8 cellular contexts compared by ENCODE assay signal in the genomic region with DNA sequence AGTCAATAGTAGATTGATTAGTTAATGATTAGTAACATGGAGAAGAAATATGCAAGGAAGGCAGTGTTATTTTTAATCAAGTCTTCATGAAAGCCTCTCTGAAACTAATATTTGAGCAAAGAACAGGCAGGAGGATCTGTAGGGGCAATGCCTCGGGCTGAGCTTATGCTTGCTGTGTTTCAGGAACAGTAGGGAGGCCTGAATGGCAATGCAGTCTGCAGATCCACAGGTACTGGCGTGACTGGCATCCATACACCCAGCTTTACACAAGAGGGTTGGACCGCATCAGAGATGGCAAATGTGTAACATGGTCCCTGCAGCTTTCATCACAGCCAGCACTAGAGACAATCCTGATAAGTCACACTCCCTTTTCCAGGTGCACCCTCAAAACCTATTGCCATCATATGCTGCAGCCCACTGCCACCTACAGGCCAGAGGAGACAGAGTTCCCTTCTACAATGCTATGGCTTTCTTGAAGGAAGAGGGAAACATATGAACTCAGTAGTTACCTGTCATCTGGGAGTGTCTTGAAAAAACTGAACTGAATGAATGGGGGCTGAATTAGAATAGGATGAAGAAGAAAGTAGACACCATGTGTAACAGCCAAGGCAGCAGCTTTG.
DNase-seq lines count a peak whose midpoint lies in the region; ATAC-seq and TF ChIP-seq lines count a peak whose summit lies in the region.

No MANE protein-coding gene starts in this region.

- peak; percentile 40 for DNase-seq in activated CD8-positive, alpha-beta memory T cell treated with anti-CD3 and anti-CD28 coated beads, Interleukin-2, amount 10 ng/mL, durations not matched to agents 7 days and 5 days
- no peak for DNase-seq in activated CD8-positive, alpha-beta memory T cell treated with anti-CD3 and anti-CD28 coated beads for 24 hours
- DNase-seq in NCI-H526 (lab: John Stamatoyannopoulos, UW) = peak; percentile 35 to 77
- DNase-seq in coronary artery (ENCODE audit: low spot score) = no peak
- peak; percentile 45 for DNase-seq in midbrain (lab: John Stamatoyannopoulos, UW)
- DNase-seq in activated gamma-delta T cell treated with Interleukin-2 at 50 U/mL for 16 hours = no peak
- DNase-seq in activated naive CD4-positive, alpha-beta T cell treated with anti-CD3 and anti-CD28 coated beads, Interleukin-2, amount 50 U/mL, for 72 hours (ENCODE audit: low spot score in 2 of 2) = no peak

- peak; percentile 35 for TF ChIP-seq CTCF in coronary artery (IDR thresholded peaks at IDR 0.05)

- H3K27ac ChIP-seq in coronary artery = no peak overlapping the region

- CTCF ChIA-PET in activated CD8-positive, alpha-beta memory T cell treated with anti-CD3 and anti-CD28 coated beads, Interleukin-2, amount 10 ng/mL, durations not matched to agents 7 days and 5 days (lab: Charles Lee) = no interaction called here

- no peak overlapping the region for H3K4me3 ChIP-seq in coronary artery

- no peak overlapping the region for H3K27ac Mint-ChIP-seq in activated CD8-positive, alpha-beta memory T cell treated with anti-CD3 and anti-CD28 coated beads, Interleukin-2, amount 10 ng/mL, durations not matched to agents 7 days and 5 days
- no peak overlapping the region for H3K27ac Mint-ChIP-seq in activated naive CD4-positive, alpha-beta T cell treated with anti-CD3 and anti-CD28 coated beads, Interleukin-2, amount 50 U/mL, for 72 hours

- H3K27me3 Mint-ChIP-seq in activated CD8-positive, alpha-beta memory T cell treated with anti-CD3 and anti-CD28 coated beads, Interleukin-2, amount 10 ng/mL, durations not matched to agents 7 days and 5 days = no peaks in the 10 kb centered on the region

- H3K36me3 Mint-ChIP-seq in activated CD8-positive, alpha-beta memory T cell treated with anti-CD3 and anti-CD28 coated beads, Interleukin-2, amount 10 ng/mL, durations not matched to agents 7 days and 5 days = no peaks in the 10 kb centered on the region
- no peaks in the 10 kb centered on the region for H3K36me3 Mint-ChIP-seq in activated naive CD4-positive, alpha-beta T cell treated with anti-CD3 and anti-CD28 coated beads, Interleukin-2, amount 50 U/mL, for 72 hours

- no peaks in the 10 kb centered on the region for H3K4me1 Mint-ChIP-seq in activated CD8-positive, alpha-beta memory T cell treated with anti-CD3 and anti-CD28 coated beads, Interleukin-2, amount 10 ng/mL, durations not matched to agents 7 days and 5 days

- H3K4me3 Mint-ChIP-seq in activated CD8-positive, alpha-beta memory T cell treated with anti-CD3 and anti-CD28 coated beads, Interleukin-2, amount 10 ng/mL, durations not matched to agents 7 days and 5 days = no peak overlapping the region

- no peak for ATAC-seq in activated CD8-positive, alpha-beta memory T cell treated with anti-CD3 and anti-CD28 coated beads, Interleukin-2, amount 10 ng/mL, durations not matched to agents 7 days and 5 days
- peak; percentile 74 for ATAC-seq in HG02943 (IDR thresholded peaks at IDR 0.05; ENCODE audit: low read depth, unreplicated experiment)
- no peak for ATAC-seq in activated naive CD4-positive, alpha-beta T cell treated with anti-CD3 and anti-CD28 coated beads, Interleukin-2, amount 50 U/mL, for 72 hours

- H3K9me3 Mint-ChIP-seq in activated CD8-positive, alpha-beta memory T cell treated with anti-CD3 and anti-CD28 coated beads, Interleukin-2, amount 10 ng/mL, durations not matched to agents 7 days and 5 days (ENCODE audit: low read depth) = no peaks in the 10 kb centered on the region
- H3K9me3 Mint-ChIP-seq in activated naive CD4-positive, alpha-beta T cell treated with anti-CD3 and anti-CD28 coated beads, Interleukin-2, amount 50 U/mL, for 72 hours = peaks cover 0 to 5% of the 10 kb centered on the region in 2 donors

Comparison
In these comparisons a context has a peak if more than half of its experiments do, and no peak if none do; other contexts are left out.
1. DNase-seq: peak in activated CD8-positive, alpha-beta memory T cell treated with anti-CD3 and anti-CD28 coated beads, Interleukin-2, amount 10 ng/mL, durations not matched to agents 7 days and 5 days (single experiment), NCI-H526 (2 of 2) and midbrain (single experiment); none in activated CD8-positive, alpha-beta memory T cell treated with anti-CD3 and anti-CD28 coated beads for 24 hours (single experiment), coronary artery (single experiment), activated gamma-delta T cell treated with Interleukin-2 at 50 U/mL for 16 hours (single experiment) and activated naive CD4-positive, alpha-beta T cell treated with anti-CD3 and anti-CD28 coated beads, Interleukin-2, amount 50 U/mL, for 72 hours (0 of 2).